Comparison of ENCODE assay signal across 1 cellular context in genomic region chr7:108716783-108717182, GRCh38.
TF ChIP-seq lines count a peak whose summit lies in the region.

No MANE protein-coding gene starts in this region.

TF ChIP-seq in GM23338, 12 proteins besides CTCF, POLR2A, EP300 and RAD21 (continued from another document):
- TF ChIP-seq, protein P1, sequence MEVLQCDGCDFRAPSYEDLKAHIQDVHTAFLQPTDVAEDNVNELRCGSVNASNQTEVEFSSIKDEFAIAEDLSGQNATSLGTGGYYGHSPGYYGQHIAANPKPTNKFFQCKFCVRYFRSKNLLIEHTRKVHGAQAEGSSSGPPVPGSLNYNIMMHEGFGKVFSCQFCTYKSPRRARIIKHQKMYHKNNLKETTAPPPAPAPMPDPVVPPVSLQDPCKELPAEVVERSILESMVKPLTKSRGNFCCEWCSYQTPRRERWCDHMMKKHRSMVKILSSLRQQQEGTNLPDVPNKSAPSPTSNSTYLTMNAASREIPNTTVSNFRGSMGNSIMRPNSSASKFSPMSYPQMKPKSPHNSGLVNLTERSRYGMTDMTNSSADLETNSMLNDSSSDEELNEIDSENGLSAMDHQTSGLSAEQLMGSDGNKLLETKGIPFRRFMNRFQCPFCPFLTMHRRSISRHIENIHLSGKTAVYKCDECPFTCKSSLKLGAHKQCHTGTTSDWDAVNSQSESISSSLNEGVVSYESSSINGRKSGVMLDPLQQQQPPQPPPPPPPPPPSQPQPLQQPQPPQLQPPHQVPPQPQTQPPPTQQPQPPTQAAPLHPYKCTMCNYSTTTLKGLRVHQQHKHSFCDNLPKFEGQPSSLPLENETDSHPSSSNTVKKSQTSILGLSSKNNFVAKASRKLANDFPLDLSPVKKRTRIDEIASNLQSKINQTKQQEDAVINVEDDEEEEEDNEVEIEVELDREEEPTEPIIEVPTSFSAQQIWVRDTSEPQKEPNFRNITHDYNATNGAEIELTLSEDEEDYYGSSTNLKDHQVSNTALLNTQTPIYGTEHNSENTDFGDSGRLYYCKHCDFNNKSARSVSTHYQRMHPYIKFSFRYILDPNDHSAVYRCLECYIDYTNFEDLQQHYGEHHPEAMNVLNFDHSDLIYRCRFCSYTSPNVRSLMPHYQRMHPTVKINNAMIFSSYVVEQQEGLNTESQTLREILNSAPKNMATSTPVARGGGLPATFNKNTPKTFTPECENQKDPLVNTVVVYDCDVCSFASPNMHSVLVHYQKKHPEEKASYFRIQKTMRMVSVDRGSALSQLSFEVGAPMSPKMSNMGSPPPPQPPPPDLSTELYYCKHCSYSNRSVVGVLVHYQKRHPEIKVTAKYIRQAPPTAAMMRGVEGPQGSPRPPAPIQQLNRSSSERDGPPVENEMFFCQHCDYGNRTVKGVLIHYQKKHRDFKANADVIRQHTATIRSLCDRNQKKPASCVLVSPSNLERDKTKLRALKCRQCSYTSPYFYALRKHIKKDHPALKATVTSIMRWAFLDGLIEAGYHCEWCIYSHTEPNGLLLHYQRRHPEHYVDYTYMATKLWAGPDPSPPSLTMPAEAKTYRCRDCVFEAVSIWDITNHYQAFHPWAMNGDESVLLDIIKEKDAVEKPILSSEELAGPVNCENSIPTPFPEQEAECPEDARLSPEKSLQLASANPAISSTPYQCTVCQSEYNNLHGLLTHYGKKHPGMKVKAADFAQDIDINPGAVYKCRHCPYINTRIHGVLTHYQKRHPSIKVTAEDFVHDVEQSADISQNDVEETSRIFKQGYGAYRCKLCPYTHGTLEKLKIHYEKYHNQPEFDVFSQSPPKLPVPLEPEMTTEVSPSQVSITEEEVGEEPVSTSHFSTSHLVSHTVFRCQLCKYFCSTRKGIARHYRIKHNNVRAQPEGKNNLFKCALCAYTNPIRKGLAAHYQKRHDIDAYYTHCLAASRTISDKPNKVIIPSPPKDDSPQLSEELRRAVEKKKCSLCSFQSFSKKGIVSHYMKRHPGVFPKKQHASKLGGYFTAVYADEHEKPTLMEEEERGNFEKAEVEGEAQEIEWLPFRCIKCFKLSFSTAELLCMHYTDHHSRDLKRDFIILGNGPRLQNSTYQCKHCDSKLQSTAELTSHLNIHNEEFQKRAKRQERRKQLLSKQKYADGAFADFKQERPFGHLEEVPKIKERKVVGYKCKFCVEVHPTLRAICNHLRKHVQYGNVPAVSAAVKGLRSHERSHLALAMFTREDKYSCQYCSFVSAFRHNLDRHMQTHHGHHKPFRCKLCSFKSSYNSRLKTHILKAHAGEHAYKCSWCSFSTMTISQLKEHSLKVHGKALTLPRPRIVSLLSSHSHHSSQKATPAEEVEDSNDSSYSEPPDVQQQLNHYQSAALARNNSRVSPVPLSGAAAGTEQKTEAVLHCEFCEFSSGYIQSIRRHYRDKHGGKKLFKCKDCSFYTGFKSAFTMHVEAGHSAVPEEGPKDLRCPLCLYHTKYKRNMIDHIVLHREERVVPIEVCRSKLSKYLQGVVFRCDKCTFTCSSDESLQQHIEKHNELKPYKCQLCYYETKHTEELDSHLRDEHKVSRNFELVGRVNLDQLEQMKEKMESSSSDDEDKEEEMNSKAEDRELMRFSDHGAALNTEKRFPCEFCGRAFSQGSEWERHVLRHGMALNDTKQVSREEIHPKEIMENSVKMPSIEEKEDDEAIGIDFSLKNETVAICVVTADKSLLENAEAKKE (CRISPR knock-in tag; IDR thresholded peaks at IDR 0.05), result no peak
- TF ChIP-seq JUNB (IDR thresholded peaks at IDR 0.05; ENCODE audit: unreplicated experiment) (no peak), ZNF331 (CRISPR knock-in tag; IDR thresholded peaks at IDR 0.05; ENCODE audit: low read depth) (no peak), POLR2AphosphoS5 (IDR thresholded peaks at IDR 0.05; ENCODE audit: low read depth) (no peak)
- TF ChIP-seq, protein P2, sequence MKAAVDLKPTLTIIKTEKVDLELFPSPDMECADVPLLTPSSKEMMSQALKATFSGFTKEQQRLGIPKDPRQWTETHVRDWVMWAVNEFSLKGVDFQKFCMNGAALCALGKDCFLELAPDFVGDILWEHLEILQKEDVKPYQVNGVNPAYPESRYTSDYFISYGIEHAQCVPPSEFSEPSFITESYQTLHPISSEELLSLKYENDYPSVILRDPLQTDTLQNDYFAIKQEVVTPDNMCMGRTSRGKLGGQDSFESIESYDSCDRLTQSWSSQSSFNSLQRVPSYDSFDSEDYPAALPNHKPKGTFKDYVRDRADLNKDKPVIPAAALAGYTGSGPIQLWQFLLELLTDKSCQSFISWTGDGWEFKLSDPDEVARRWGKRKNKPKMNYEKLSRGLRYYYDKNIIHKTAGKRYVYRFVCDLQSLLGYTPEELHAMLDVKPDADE (IDR thresholded peaks at IDR 0.05), result no peak
